Comparison of ENCODE assay signal across 14 cellular contexts in the genomic region with DNA sequence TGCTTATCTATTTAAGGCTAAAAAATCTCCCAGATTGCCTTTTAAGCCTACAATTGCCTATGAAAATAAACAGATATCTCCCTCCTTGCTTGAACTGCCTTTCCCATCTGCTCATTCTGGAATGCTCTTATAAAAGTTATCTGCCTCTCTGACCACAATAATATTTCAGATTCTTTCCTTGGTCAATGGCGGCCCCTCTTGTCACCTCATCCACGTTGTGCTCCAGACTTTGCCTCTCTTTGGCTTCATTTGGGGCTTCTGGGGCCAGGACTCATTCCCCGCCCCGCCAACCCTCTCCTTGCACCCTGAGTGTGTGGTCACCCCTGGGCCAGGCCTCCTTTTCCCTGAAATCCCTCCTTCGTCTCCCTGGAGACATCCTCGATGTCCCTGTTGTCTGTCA.
DNase-seq lines count a peak whose midpoint lies in the region; ATAC-seq and TF ChIP-seq lines count a peak whose summit lies in the region.
"Had no signal": no experiment of that assay in that cellular context is flagged by ENCODE, and none has a peak within 500 bp of the region (broad histone marks: within the 10 kb centered on the region; RNA-seq: fewer than 3 reads in every experiment).

No MANE protein-coding gene starts in this region.

- TF ChIP-seq POLR2A in adrenal gland (IDR thresholded peaks at IDR 0.05) = no peak

- H3K36me3 ChIP-seq in adrenal gland (replicated peaks in 1 of 2) = no peaks in the 10 kb centered on the region

- H3K4me1 Mint-ChIP-seq in natural killer cell treated with Interleukin-12 subunit alpha and Interleukin-12 subunit beta and Interleukin-15 and Interleukin-18, amount 100 ng/mL, for 72 hours (ENCODE audit: low read depth in 2 of 2) = peaks cover 10 to 20% of the 10 kb centered on the region in 2 donors
- peaks cover 3 to 5% of the 10 kb centered on the region in 2 donors for H3K4me1 Mint-ChIP-seq in natural killer cell
- H3K4me1 Mint-ChIP-seq in activated CD4-positive, alpha-beta memory T cell treated with anti-CD3 and anti-CD28 coated beads for 36 hours (ENCODE audit: low read depth) = peaks cover 18% of the 10 kb centered on the region
- H3K4me1 Mint-ChIP-seq: B cell had no signal

- POLR2A ChIA-PET in activated CD4-positive, alpha-beta memory T cell treated with anti-CD3 and anti-CD28 coated beads for 36 hours (lab: Charles Lee) = interaction anchor here (1.0 to 1.2 kb wide), 2 partner anchors 23 to 31 kb away, joined by 6 to 9 read pairs; no protein-coding TSS in a partner anchor

- TF ChIP-seq CTCF in natural killer cell (IDR thresholded peaks at IDR 0.05) = no peak
- TF ChIP-seq CTCF in adrenal gland (IDR thresholded peaks at IDR 0.05) = no peak

- DNase-seq in natural killer cell treated with Interleukin-12 subunit alpha and Interleukin-12 subunit beta and Interleukin-15 and Interleukin-18, amount 100 ng/mL, for 72 hours (ENCODE audit: low spot score) = no peak
- DNase-seq in natural killer cell (no peak), adrenal gland (peak; percentile 11 to 67 (median 33)), iris pigment epithelial cell (ENCODE audit: low read depth) (peak; percentile 88), GM19240 (ENCODE audit: insufficient read length, low spot score) (no peak), HuH-7 (ENCODE audit: low spot score) (no peak)
- DNase-seq in activated CD4-positive, alpha-beta memory T cell treated with anti-CD3 and anti-CD28 coated beads for 36 hours = no peak
- DNase-seq: testis had no signal

- no peak for ATAC-seq in natural killer cell treated with Interleukin-12 subunit alpha and Interleukin-12 subunit beta and Interleukin-15 and Interleukin-18, amount 100 ng/mL, for 72 hours
- ATAC-seq in natural killer cell = no peak
- no peak for ATAC-seq in GM21576 (IDR thresholded peaks at IDR 0.05; ENCODE audit: unreplicated experiment)

- peaks cover 6% of the 10 kb centered on the region for H3K9me3 Mint-ChIP-seq in natural killer cell treated with Interleukin-12 subunit alpha and Interleukin-12 subunit beta and Interleukin-15 and Interleukin-18, amount 100 ng/mL, for 72 hours
- peaks cover 0 to 2% of the 10 kb centered on the region in 2 donors for H3K9me3 Mint-ChIP-seq in natural killer cell
- H3K9me3 Mint-ChIP-seq in activated CD4-positive, alpha-beta memory T cell treated with anti-CD3 and anti-CD28 coated beads for 36 hours = no peaks in the 10 kb centered on the region

- H3K4me3 ChIP-seq in adrenal gland = no peak overlapping the region
- H3K4me3 ChIP-seq: testis had no signal

- CTCF ChIA-PET in activated CD4-positive, alpha-beta memory T cell treated with anti-CD3 and anti-CD28 coated beads for 36 hours (lab: Charles Lee) = interaction anchor here (1.0 kb wide), 1 partner anchor 31 kb away, joined by 3 read pairs; no protein-coding TSS in a partner anchor

- intact Hi-C loops in natural killer cell (cut with micrococcal nuclease) = no loop called here
- intact Hi-C loops in adrenal gland (cut with DNase I) = no loop called here
- intact Hi-C loops in activated CD4-positive, alpha-beta memory T cell treated with anti-CD3 and anti-CD28 coated beads for 36 hours (cut with micrococcal nuclease) = no loop called here

- peaks cover 0 to 24% of the 10 kb centered on the region in 2 donors for H3K27me3 Mint-ChIP-seq in natural killer cell treated with Interleukin-12 subunit alpha and Interleukin-12 subunit beta and Interleukin-15 and Interleukin-18, amount 100 ng/mL, for 72 hours
- H3K27me3 Mint-ChIP-seq in natural killer cell (ENCODE audit: low read depth in 2 of 2) = peaks cover 0 to 7% of the 10 kb centered on the region in 2 donors
- H3K27me3 Mint-ChIP-seq in activated CD4-positive, alpha-beta memory T cell treated with anti-CD3 and anti-CD28 coated beads for 36 hours = no peaks in the 10 kb centered on the region

- H3K27ac ChIP-seq in adrenal gland = peak overlapping the region; percentile 47 to 97 (median 87)
- H3K27ac ChIP-seq: parathyroid adenoma had no signal

- peaks cover 16 to 37% of the 10 kb centered on the region in 2 donors for H3K4me1 ChIP-seq in adrenal gland (replicated peaks in 1 of 2)
- H3K4me1 ChIP-seq: parathyroid adenoma had no signal

- H3K36me3 Mint-ChIP-seq in natural killer cell treated with Interleukin-12 subunit alpha and Interleukin-12 subunit beta and Interleukin-15 and Interleukin-18, amount 100 ng/mL, for 72 hours = peaks cover 15% of the 10 kb centered on the region
- H3K36me3 Mint-ChIP-seq in natural killer cell = no peaks in the 10 kb centered on the region
- no peaks in the 10 kb centered on the region for H3K36me3 Mint-ChIP-seq in activated CD4-positive, alpha-beta memory T cell treated with anti-CD3 and anti-CD28 coated beads for 36 hours
- H3K36me3 Mint-ChIP-seq: activated CD8-positive, alpha-beta memory T cell treated with anti-CD3 and anti-CD28 coated beads, Interleukin-2, amount 10 ng/mL, durations not matched to agents 7 days and 5 days had no signal

- no peaks in the 10 kb centered on the region for H3K27me3 ChIP-seq in adrenal gland
- H3K27me3 ChIP-seq: testis had no signal

- WGBS in adrenal gland, 4 donors = 54 to 64% (median 59%) methylated on average over 6 of the region's 6 CpGs

- H3K9me3 ChIP-seq in adrenal gland (replicated peaks in 1 of 3) = no peaks in the 10 kb centered on the region
- H3K9me3 ChIP-seq: testis had no signal

- H3K27ac Mint-ChIP-seq in natural killer cell treated with Interleukin-12 subunit alpha and Interleukin-12 subunit beta and Interleukin-15 and Interleukin-18, amount 100 ng/mL, for 72 hours = peak overlapping the region; percentile 69 to 90
- H3K27ac Mint-ChIP-seq in natural killer cell = no peak overlapping the region
- H3K27ac Mint-ChIP-seq in activated CD4-positive, alpha-beta memory T cell treated with anti-CD3 and anti-CD28 coated beads for 36 hours = no peak overlapping the region
- H3K27ac Mint-ChIP-seq: activated CD8-positive, alpha-beta memory T cell treated with anti-CD3 and anti-CD28 coated beads, Interleukin-2, amount 10 ng/mL, durations not matched to agents 7 days and 5 days; activated naive CD8-positive, alpha-beta T cell; B cell; dendritic cell treated with granulocyte-macrophage colony-stimulating factor and Interleukin-4, amounts not matched to agents 40 ng/mL and 50 ng/mL, for 4 days had no signal

- no peak overlapping the region for H3K4me3 Mint-ChIP-seq in natural killer cell treated with Interleukin-12 subunit alpha and Interleukin-12 subunit beta and Interleukin-15 and Interleukin-18, amount 100 ng/mL, for 72 hours
- no peak overlapping the region for H3K4me3 Mint-ChIP-seq in natural killer cell
- H3K4me3 Mint-ChIP-seq in activated CD4-positive, alpha-beta memory T cell treated with anti-CD3 and anti-CD28 coated beads for 36 hours = no peak overlapping the region
- H3K4me3 Mint-ChIP-seq: activated CD8-positive, alpha-beta memory T cell treated with anti-CD3 and anti-CD28 coated beads, Interleukin-2, amount 10 ng/mL, durations not matched to agents 7 days and 5 days; activated naive CD8-positive, alpha-beta T cell; B cell; dendritic cell treated with granulocyte-macrophage colony-stimulating factor and Interleukin-4, amounts not matched to agents 40 ng/mL and 50 ng/mL, for 4 days had no signal

Comparison
In these comparisons a context has a peak if more than half of its experiments do, and no peak if none do; other contexts are left out.
1. H3K27ac Mint-ChIP-seq: peak in natural killer cell treated with Interleukin-12 subunit alpha and Interleukin-12 subunit beta and Interleukin-15 and Interleukin-18, amount 100 ng/mL, for 72 hours (2 of 2); none in natural killer cell (0 of 2) and activated CD4-positive, alpha-beta memory T cell treated with anti-CD3 and anti-CD28 coated beads for 36 hours (single experiment).
2. DNase-seq: peak in adrenal gland (7 of 7) and iris pigment epithelial cell (single experiment); none in natural killer cell treated with Interleukin-12 subunit alpha and Interleukin-12 subunit beta and Interleukin-15 and Interleukin-18, amount 100 ng/mL, for 72 hours (single experiment), natural killer cell (single experiment), GM19240 (single experiment), activated CD4-positive, alpha-beta memory T cell treated with anti-CD3 and anti-CD28 coated beads for 36 hours (single experiment) and HuH-7 (single experiment).